Comparison of ENCODE assay signal across 18 cellular contexts in the genomic region with DNA sequence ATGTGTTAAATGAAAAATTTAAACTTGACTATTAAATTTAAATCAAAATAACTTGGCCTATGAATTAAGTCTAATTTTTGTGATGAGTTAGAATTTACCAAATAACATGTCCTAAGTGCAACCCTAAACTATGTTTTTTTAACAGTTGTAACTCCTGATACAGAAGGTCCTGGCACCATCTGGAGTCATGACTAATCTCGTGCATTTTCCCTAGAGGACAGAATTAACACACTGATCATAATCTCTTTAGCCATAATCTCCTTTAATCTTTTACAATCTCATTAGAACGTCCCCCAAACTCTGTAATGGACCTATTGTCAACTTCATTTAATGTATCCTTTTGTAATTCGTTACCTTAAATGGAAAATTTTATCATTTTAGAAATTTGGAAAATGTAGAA.
A peak's percentile ranks its signal among the peaks of the same experiment; 100 is the strongest.
DNase-seq lines count a peak whose midpoint lies in the region; ATAC-seq, FAIRE-seq and TF ChIP-seq lines count a peak whose summit lies in the region.
"Had no signal": no experiment of that assay in that cellular context is flagged by ENCODE, and none has a peak within 500 bp of the region (broad histone marks: within the 10 kb centered on the region; RNA-seq: fewer than 3 reads in every experiment).

No MANE protein-coding gene starts in this region.

- no peak overlapping the region for H3K4me3 ChIP-seq in astrocyte of the spinal cord (ENCODE audit: low read depth, low read length)
- no peak overlapping the region for H3K4me3 ChIP-seq in keratinocyte (ENCODE audit: control insufficient read depth in 2 of 3, extremely low read depth in 1 of 3, insufficient read depth in 2 of 3, low read depth in 1 of 3, low read length in 3 of 3)
- no peak overlapping the region for H3K4me3 ChIP-seq in right cardiac atrium (ENCODE audit: low read length)
- H3K4me3 ChIP-seq: psoas muscle, vagina had no signal

- no peak overlapping the region for H3K4me2 ChIP-seq in keratinocyte (ENCODE audit: control insufficient read depth, extremely low read depth, insufficient read depth, low read depth, low read length)

- 51% methylated on average over 3 of the region's 3 CpGs for WGBS in right cardiac atrium

- H3K9me3 ChIP-seq in keratinocyte (ENCODE audit: control insufficient read depth, low read depth, low read length): no peaks in the 10 kb centered on the region
- H3K9me3 ChIP-seq in right cardiac atrium (ENCODE audit: control insufficient read depth, low read length): no peaks in the 10 kb centered on the region
- H3K9me3 ChIP-seq: psoas muscle, vagina had no signal

- intact Hi-C loops in right cardiac atrium (cut with DNase I): no loop called here

- no peaks in the 10 kb centered on the region for H3K79me2 ChIP-seq in keratinocyte (ENCODE audit: control insufficient read depth, insufficient read depth, low read length)

- in situ Hi-C loops in astrocyte of the spinal cord (cut with HindIII; ENCODE audit: low sequenced_read_pairs): no loop called here

- DNase-seq in D721Med (ENCODE audit: insufficient read length, low spot score) (peak; percentile 7), LHCN-M2 (ENCODE audit: low read depth) (peak; percentile 83), astrocyte of the spinal cord (ENCODE audit: low read depth, low spot score) (peak; percentile 61), keratinocyte (ENCODE audit: low read depth, low spot score) (no peak), cerebellum (ENCODE audit: low spot score) (no peak), right cardiac atrium (no peak)
- no peak for DNase-seq in activated CD8-positive, alpha-beta memory T cell treated with anti-CD3 and anti-CD28 coated beads for 24 hours
- DNase-seq: activated B cell treated with CpG ODN at 0.5 μM for 24 hours; activated CD8-positive, alpha-beta memory T cell treated with anti-CD3 and anti-CD28 coated beads, Interleukin-2, amount 50 U/mL, for 48 hours; AML-193; NCI-H2081 treated with DMSO at 0.1 percent for 48 hours; psoas muscle; stimulated activated CD4-positive, alpha-beta T cell treated with anti-CD3 and anti-CD28 coated beads, Interleukin-4, amount 100 ng/mL, for 1 hour had no signal

- no peaks in the 10 kb centered on the region for H4K20me1 ChIP-seq in keratinocyte (ENCODE audit: control insufficient read depth, extremely low read depth, insufficient read depth, low read length)

- TF ChIP-seq CTCF in D721Med (IDR thresholded peaks at IDR 0.05; ENCODE audit: insufficient read depth, missing control alignments) (no peak), astrocyte of the spinal cord (IDR thresholded peaks at IDR 0.05; ENCODE audit: low read depth, low read length) (no peak), keratinocyte (optimal IDR thresholded peaks at IDR 0.05 in 1 of 3, IDR thresholded peaks at IDR 0.05 in 1 of 3, conservative IDR thresholded peaks at IDR 0.05 in 1 of 3; ENCODE audit: extremely low read depth in 1 of 3, insufficient read depth in 2 of 3, low read length in 3 of 3) (no peak)

- dilution Hi-C loops in keratinocyte (cut with MboI; ENCODE audit: extremely low pct_ligation_motif_present, low sequenced_read_pairs): no loop called here

- H3K4me1 ChIP-seq in keratinocyte (ENCODE audit: control insufficient read depth, extremely low read depth, insufficient read depth, low read length): peaks cover 20% of the 10 kb centered on the region
- H3K4me1 ChIP-seq in right cardiac atrium (ENCODE audit: control insufficient read depth, insufficient read depth, low read length): no peaks in the 10 kb centered on the region
- H3K4me1 ChIP-seq: psoas muscle had no signal

- H3K9me1 ChIP-seq in keratinocyte (ENCODE audit: control insufficient read depth, extremely low read depth, insufficient read depth, low read length): no peaks in the 10 kb centered on the region

- H3K9ac ChIP-seq in keratinocyte (ENCODE audit: control insufficient read depth, extremely low read depth, insufficient read depth, low read length): no peak overlapping the region

- ATAC-seq in right cardiac atrium: no peak
- ATAC-seq in HG02759 (IDR thresholded peaks at IDR 0.05; ENCODE audit: unreplicated experiment): no peak
- ATAC-seq: psoas muscle; stimulated activated memory B cell treated with anti-CD40 and anti-IgM and Interleukin-4, amounts not matched to agents 10 μg/mL and 1 μg/mL and 100 μg/mL, for 72 hours had no signal

- H3K27me3 ChIP-seq in keratinocyte (ENCODE audit: control insufficient read depth, extremely low read depth, insufficient read depth, low read length): no peaks in the 10 kb centered on the region
- no peaks in the 10 kb centered on the region for H3K27me3 ChIP-seq in right cardiac atrium (ENCODE audit: control insufficient read depth, insufficient read depth)
- H3K27me3 ChIP-seq: vagina had no signal

- no peak overlapping the region for H3K27ac ChIP-seq in keratinocyte (ENCODE audit: control insufficient read depth, insufficient read depth, low read length)
- H3K27ac ChIP-seq in right cardiac atrium (ENCODE audit: low read length): no peak overlapping the region
- H3K27ac ChIP-seq: psoas muscle, vagina had no signal

- FAIRE-seq in D721Med (lab: Jason Lieb, UNC): peak; percentile 97
- FAIRE-seq in keratinocyte (lab: Jason Lieb, UNC): peak; percentile 46
- FAIRE-seq: GM19239, islet of Langerhans had no signal

- no peaks in the 10 kb centered on the region for H3K36me3 ChIP-seq in keratinocyte (ENCODE audit: control insufficient read depth in 2 of 2, extremely low read depth in 1 of 2, insufficient read depth in 2 of 2, low read length in 2 of 2)
- H3K36me3 ChIP-seq: vagina had no signal

- H2AFZ ChIP-seq in keratinocyte (ENCODE audit: control insufficient read depth, low read length): no peak overlapping the region

Comparison
In these comparisons a context has a peak if more than half of its experiments do, and no peak if none do; other contexts are left out.
1. DNase-seq: peak in D721Med (single experiment), LHCN-M2 (single experiment) and astrocyte of the spinal cord (single experiment); none in keratinocyte (single experiment), activated CD8-positive, alpha-beta memory T cell treated with anti-CD3 and anti-CD28 coated beads for 24 hours (single experiment), cerebellum (single experiment) and right cardiac atrium (0 of 3).